Comparison of ENCODE assay signal across 9 cellular contexts in the genomic region with DNA sequence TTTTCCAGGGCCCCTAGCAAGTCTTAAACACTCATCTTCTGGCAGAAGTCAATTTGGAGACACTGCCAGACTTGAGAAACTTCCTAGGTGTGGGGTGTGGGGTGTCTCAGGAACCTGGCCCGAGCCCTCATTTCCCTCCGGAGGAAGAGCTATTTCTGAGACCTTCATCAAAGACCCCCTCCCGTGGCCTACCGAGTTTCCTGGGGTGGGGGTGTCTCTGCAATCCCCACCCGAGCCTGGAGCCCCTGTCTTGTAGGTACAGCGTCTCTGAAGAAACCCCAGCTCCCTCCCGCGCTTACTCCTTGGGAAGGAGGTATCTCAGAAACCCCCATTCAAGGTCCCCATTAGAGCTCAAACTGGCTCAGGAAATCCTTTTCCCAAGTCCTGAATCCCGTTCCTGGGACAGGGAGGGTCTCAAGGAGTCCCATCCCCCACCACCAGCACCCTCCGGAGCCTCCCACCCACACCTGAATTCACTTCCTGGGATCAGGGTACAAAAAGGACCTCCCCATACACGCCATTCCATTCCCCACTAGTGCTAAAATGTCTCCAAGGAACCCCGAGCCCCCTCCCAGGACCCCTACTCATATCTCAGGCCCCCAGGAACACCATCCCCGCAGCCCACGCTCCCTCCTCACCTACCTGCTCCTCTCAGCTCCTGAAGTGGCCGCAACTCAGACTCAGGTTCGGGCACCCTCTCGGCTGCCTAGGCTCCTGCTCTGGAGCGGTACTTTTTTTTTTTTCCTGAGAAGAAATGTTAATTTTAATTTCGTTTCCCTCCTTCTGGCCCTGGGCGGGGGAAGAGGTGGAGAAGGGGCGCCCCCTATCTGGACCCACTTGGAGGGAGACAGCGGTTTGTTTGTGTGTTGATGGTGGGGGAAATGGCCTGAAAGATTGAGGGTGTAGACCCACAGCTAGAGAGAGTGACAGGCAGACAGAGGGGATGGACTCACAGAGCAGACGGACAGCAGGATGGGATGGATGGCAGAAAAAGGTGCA. TPM values are rescaled to one million over a fixed set of nuclear protein-coding genes. Genes with fewer than 3 reads are reported as not detected.
A peak's percentile ranks its signal among the peaks of the same experiment; 100 is the strongest.
DNase-seq lines count a peak whose midpoint lies in the region; ATAC-seq, FAIRE-seq and TF ChIP-seq lines count a peak whose summit lies in the region.
"Had no signal": no experiment of that assay in that cellular context is flagged by ENCODE, and none has a peak within 500 bp of the region (broad histone marks: within the 10 kb centered on the region; RNA-seq: fewer than 3 reads in every experiment).

No MANE protein-coding gene starts in this region.

- peak overlapping the region; percentile 78 for H3K4me3 ChIP-seq in K562
- H3K4me3 ChIP-seq in naive thymus-derived CD4-positive, alpha-beta T cell (ENCODE audit: low read length): peak overlapping the region; percentile 64
- H3K4me3 ChIP-seq in testis: no peak overlapping the region

- no peaks in the 10 kb centered on the region for H3K27me3 Mint-ChIP-seq in naive thymus-derived CD4-positive, alpha-beta T cell

- peak overlapping the region; percentile 89 to 97 (median 92) for H3K4me3 Mint-ChIP-seq in naive thymus-derived CD4-positive, alpha-beta T cell

- BruUV-seq in K562 (replicated peaks; lab: Mats Ljungman, UMichigan): TSS peak; percentile 44

- TF ChIP-seq RAD21 in K562 (CRISPR knock-in tag; conservative IDR thresholded peaks at IDR 0.05 in 1 of 2, IDR thresholded peaks at IDR 0.05 in 1 of 2): peak; percentile 11 to 54; a peak in 3 of 4 replicates

- H2AFZ ChIP-seq in K562 (ENCODE audit: low read depth, low read length): peak overlapping the region; percentile 86

- peak; percentile 48 to 68 (median 68) for TF ChIP-seq CTCF in K562 (IDR thresholded peaks at IDR 0.05 in 2 of 3, conservative IDR thresholded peaks at IDR 0.05 in 1 of 3; ENCODE audit: insufficient read depth in 2 of 3, low read depth in 1 of 3, low read length in 3 of 3)
- TF ChIP-seq CTCF in testis (IDR thresholded peaks at IDR 0.05): no peak

- DNase-seq in OCI-M1 (lab: John Stamatoyannopoulos, UW) (peak; percentile 78), K562 (ENCODE audit: extremely low read depth in 1 of 4, low spot score in 3 of 4) (peak; percentile 40 to 78 (median 58)), testis (no peak), AML-193 (lab: John Stamatoyannopoulos, UW) (no peak)
- DNase-seq in naive thymus-derived CD4-positive, alpha-beta T cell: peak in 7 of 9 donors; percentile 16 to 38 (median 24)

- H3K4me2 ChIP-seq in K562 (ENCODE audit: insufficient read depth, low read length): peak overlapping the region; percentile 94

- H3K9me3 ChIP-seq in K562 (replicated peaks; ENCODE audit: control insufficient read depth, insufficient read depth, low read depth, low read length) (no peaks in the 10 kb centered on the region), testis (no peaks in the 10 kb centered on the region)
- H3K9me3 ChIP-seq in naive thymus-derived CD4-positive, alpha-beta T cell (ENCODE audit: control insufficient read depth in 2 of 3, low read length in 3 of 3): no peaks in the 10 kb centered on the region

- intact Hi-C loops in K562 (cut with micrococcal nuclease) (loop anchor here (5.0 kb wide), 1 partner anchor 212 kb away; a partner anchor contains a TSS), testis (cut with DNase I; ENCODE audit: low total_unique reads) (no loop called here)
- intact Hi-C loops in naive thymus-derived CD4-positive, alpha-beta T cell (cut with micrococcal nuclease): loop anchor here in 1 of 2 donors (1.0 to 5.0 kb wide), 2 partner anchors 38 to 386 kb away; a partner anchor contains a TSS

- no peaks in the 10 kb centered on the region for H3K9me3 Mint-ChIP-seq in naive thymus-derived CD4-positive, alpha-beta T cell

- CTCF ChIA-PET in K562 (lab: Yijun Ruan, JAX; ENCODE audit: low intra/inter-chr PET ratio): no interaction called here
- CTCF ChIA-PET in naive thymus-derived CD4-positive, alpha-beta T cell (lab: Charles Lee): interaction anchor here (0.7 kb wide), 3 partner anchors 25 to 343 kb away, joined by 3 to 4 read pairs (median 4); a partner anchor contains a TSS

- H3K36me3 ChIP-seq in K562 (ENCODE audit: control insufficient read depth, insufficient read depth, low read length) (peaks cover 29% of the 10 kb centered on the region), testis (ENCODE audit: low read depth, missing control alignments) (no peaks in the 10 kb centered on the region)
- no peaks in the 10 kb centered on the region for H3K36me3 ChIP-seq in naive thymus-derived CD4-positive, alpha-beta T cell (ENCODE audit: control insufficient read depth in 2 of 3, insufficient read depth in 3 of 3, low read length in 3 of 3)

- H3K27me3 ChIP-seq in K562 (ENCODE audit: control insufficient read depth in 2 of 2, insufficient read depth in 2 of 2, low read length in 2 of 2) (no peaks in the 10 kb centered on the region), testis (no peaks in the 10 kb centered on the region)
- no peaks in the 10 kb centered on the region for H3K27me3 ChIP-seq in naive thymus-derived CD4-positive, alpha-beta T cell (ENCODE audit: control insufficient read depth in 2 of 2, insufficient read depth in 2 of 2, low read length in 2 of 2)

- H3K4me1 ChIP-seq in K562 (replicated peaks in 1 of 2; ENCODE audit: control insufficient read depth in 2 of 2, insufficient read depth in 2 of 2, low read length in 2 of 2) (peaks cover 31 to 54% of the 10 kb centered on the region in 2 experiments; a peak in 4 of 5 replicates), testis (peaks cover 7% of the 10 kb centered on the region)
- peaks cover 0 to 5% of the 10 kb centered on the region in 2 donors for H3K4me1 ChIP-seq in naive thymus-derived CD4-positive, alpha-beta T cell (ENCODE audit: control insufficient read depth in 2 of 2, insufficient read depth in 2 of 2, low read length in 2 of 2)

- no peaks in the 10 kb centered on the region for H3K9me1 ChIP-seq in K562 (ENCODE audit: control insufficient read depth, insufficient read depth, low read length)

- H4K20me1 ChIP-seq in K562 (replicated peaks; ENCODE audit: control insufficient read depth, insufficient read depth, low read length): no peaks in the 10 kb centered on the region

- in situ Hi-C loops in K562 (cut with MboI): no loop called here

- H3K4me1 Mint-ChIP-seq in naive thymus-derived CD4-positive, alpha-beta T cell: peaks cover 12 to 39% (median 23%) of the 10 kb centered on the region in 7 donors

- peak overlapping the region; percentile 94 to 96 for H3K9ac ChIP-seq in K562 (ENCODE audit: insufficient read depth in 1 of 2, low read depth in 2 of 2, low read length in 2 of 2)

- peak; percentile 92 for FAIRE-seq in K562 (lab: Jason Lieb, UNC)
- FAIRE-seq: TTC549 had no signal

- WGBS in K562 (ENCODE audit: insufficient coverage, low coverage, missing lambda C conversion rate): under 1% methylated on average over 12 of the region's 23 CpGs
- 70 to 82% methylated on average over 6 to 22 of the region's 23 CpGs for WGBS in testis, 2 donors

- POLR2A ChIA-PET in K562 (lab: Yijun Ruan, JAX): interaction anchor here (0.7 to 1.9 kb wide), 2 partner anchors 11 to 12 kb away, joined by 3 to 8 read pairs; no protein-coding TSS in a partner anchor
- POLR2A ChIA-PET in naive thymus-derived CD4-positive, alpha-beta T cell (lab: Charles Lee): interaction anchor here (0.6 to 2.1 kb wide), 4 partner anchors 14 to 106 kb away, joined by 3 to 7 read pairs (median 3); a partner anchor contains a TSS

- peaks cover 0 to 25% (median 6%) of the 10 kb centered on the region in 5 donors for H3K36me3 Mint-ChIP-seq in naive thymus-derived CD4-positive, alpha-beta T cell

- H3K79me2 ChIP-seq in K562 (ENCODE audit: control insufficient read depth, insufficient read depth, low read length): peaks cover 54% of the 10 kb centered on the region

- peak; percentile 46; the same call in 1 of the 2 replicates for TF ChIP-seq POLR2A in K562 (conservative IDR thresholded peaks at IDR 0.05)
- no peak for TF ChIP-seq POLR2A in testis (IDR thresholded peaks at IDR 0.05)

- peak overlapping the region; percentile 73 to 96 (median 82) for H3K27ac Mint-ChIP-seq in naive thymus-derived CD4-positive, alpha-beta T cell

- peak; percentile 14 for ATAC-seq in GM19351 (IDR thresholded peaks at IDR 0.05; ENCODE audit: unreplicated experiment)
- ATAC-seq in K562: peak; percentile 59
- peak; percentile 64 for ATAC-seq in naive thymus-derived CD4-positive, alpha-beta T cell
- no peak for ATAC-seq in GM19452 (IDR thresholded peaks at IDR 0.05; ENCODE audit: unreplicated experiment)
- no peak for ATAC-seq in HG03025 (IDR thresholded peaks at IDR 0.05; ENCODE audit: low FRiP score, unreplicated experiment)

- H3K27ac ChIP-seq in K562 (ENCODE audit: extremely low read depth, low read depth, low read length) (peak overlapping the region; percentile 91), testis (no peak overlapping the region)
- H3K27ac ChIP-seq in naive thymus-derived CD4-positive, alpha-beta T cell (ENCODE audit: low read depth, low read length): peak overlapping the region; percentile 73

- no peak for TF ChIP-seq EP300 in K562 (IDR thresholded peaks at IDR 0.05; ENCODE audit: low read length)

RNA-seq across cellular contexts. Expression of a gene that starts 1.1 kb away (rescaled TPM):
- 149 and 408 TPM in 2 replicates for total RNA-seq in K562 (2011; cell fraction: chromatin; rRNA removed; ENCODE audit: low replicate concordance)
- 510 and 535 TPM in 2 replicates for total RNA-seq in K562 (2011; cell fraction: nucleolus; rRNA removed)
- total RNA-seq in K562 (2011; cell fraction: nucleoplasm; rRNA removed): 308 and 339 TPM in 2 replicates
- total RNA-seq in K562 (2014; rRNA removed): 142 and 201 TPM in 2 replicates
- total RNA-seq in K562 (2014; rRNA removed; fragmentation: Illumina TruSeq; extraction: Trizol): 72.6 and 88.6 TPM in 2 replicates
- 128 and 129 TPM in 2 replicates for total RNA-seq in K562 (2015; rRNA removed; fragmentation: Illumina TruSeq; extraction: Trizol)
- total RNA-seq in K562 (2021): 213 and 228 TPM in 2 replicates
- 163 and 193 TPM in 2 replicates for polyA plus RNA-seq in K562 (2011; rRNA removed)
- 284 and 627 TPM in 2 replicates for polyA plus RNA-seq in K562 (2011; cell fraction: cytosol; rRNA removed)
- 364 and 581 TPM in 2 replicates for polyA plus RNA-seq in K562 (2011; cell fraction: nucleus; rRNA removed)
- polyA plus RNA-seq in K562 (2012): 62.8 and 197 TPM in 2 replicates
- polyA plus RNA-seq in K562 (2014; fragmentation: Illumina TruSeq; extraction: Trizol): 204 and 238 TPM in 2 replicates
- polyA plus RNA-seq in K562 (2014; fragmentation: Nextera tagmentation; extraction: Ambion mirVana): 10 to 100 TPM in 1 of 2 experiments, 1 to 10 TPM in 1; 9.3 to 31.2 TPM
- polyA plus RNA-seq in K562 (2014; rRNA removed): 199 and 251 TPM in 2 replicates
- polyA minus RNA-seq in K562 (2011; rRNA and poly(A)+ RNA removed): 113 and 240 TPM in 2 replicates
- polyA minus RNA-seq in K562 (2011; cell fraction: cytosol; rRNA and poly(A)+ RNA removed): 150 and 177 TPM in 2 replicates
- polyA minus RNA-seq in K562 (2011; cell fraction: nucleus; rRNA and poly(A)+ RNA removed): 42.9 and 49.0 TPM in 2 replicates
- 10 to 100 TPM; 10.2 to 75.5 (median 17.3) TPM for total RNA-seq in naive thymus-derived CD4-positive, alpha-beta T cell
- 1 to 10 TPM; 9.4 to 9.7 TPM for polyA plus RNA-seq in naive thymus-derived CD4-positive, alpha-beta T cell
- total RNA-seq in testis: 1 to 10 TPM; 2.5 to 4.2 TPM
- polyA plus RNA-seq in testis (ENCODE audit: insufficient read depth, low read depth, low replicate concordance): 3.5 TPM

RNA-seq across cellular contexts. Expression of a gene that starts 7.0 kb away (rescaled TPM):
- 42.8 and 61.0 TPM in 2 replicates for total RNA-seq in K562 (2011; cell fraction: chromatin; rRNA removed; ENCODE audit: low replicate concordance)
- total RNA-seq in K562 (2011; cell fraction: nucleolus; rRNA removed): 58.9 and 60.7 TPM in 2 replicates
- total RNA-seq in K562 (2011; cell fraction: nucleoplasm; rRNA removed): 41.1 and 41.9 TPM in 2 replicates
- 87.2 and 121 TPM in 2 replicates for total RNA-seq in K562 (2014; rRNA removed)
- 54.7 and 60.1 TPM in 2 replicates for total RNA-seq in K562 (2014; rRNA removed; fragmentation: Illumina TruSeq; extraction: Trizol)
- total RNA-seq in K562 (2015; rRNA removed; fragmentation: Illumina TruSeq; extraction: Trizol): 72.9 and 75.2 TPM in 2 replicates
- 85.0 and 87.3 TPM in 2 replicates for total RNA-seq in K562 (2021)
- 51.4 and 53.1 TPM in 2 replicates for polyA plus RNA-seq in K562 (2011; rRNA removed)
- 61.7 and 125 TPM in 2 replicates for polyA plus RNA-seq in K562 (2011; cell fraction: cytosol; rRNA removed)
- polyA plus RNA-seq in K562 (2011; cell fraction: nucleus; rRNA removed): 119 and 153 TPM in 2 replicates
- polyA plus RNA-seq in K562 (2012): 64.0 and 71.6 TPM in 2 replicates
- polyA plus RNA-seq in K562 (2014; fragmentation: Illumina TruSeq; extraction: Trizol): 95.6 and 109 TPM in 2 replicates
- polyA plus RNA-seq in K562 (2014; fragmentation: Nextera tagmentation; extraction: Ambion mirVana): 10 to 100 TPM; 12.2 to 17.4 TPM
- polyA plus RNA-seq in K562 (2014; rRNA removed): 71.6 and 86.8 TPM in 2 replicates
- polyA minus RNA-seq in K562 (2011; rRNA and poly(A)+ RNA removed): 18.1 and 25.3 TPM in 2 replicates
- 28.1 and 30.3 TPM in 2 replicates for polyA minus RNA-seq in K562 (2011; cell fraction: cytosol; rRNA and poly(A)+ RNA removed)
- 33.3 and 33.4 TPM in 2 replicates for polyA minus RNA-seq in K562 (2011; cell fraction: nucleus; rRNA and poly(A)+ RNA removed)
- total RNA-seq in naive thymus-derived CD4-positive, alpha-beta T cell: 10 to 100 TPM; 48.6 to 62.5 (median 59.5) TPM
- polyA plus RNA-seq in naive thymus-derived CD4-positive, alpha-beta T cell: 10 to 100 TPM; 56.4 to 74.0 TPM
- 10 to 100 TPM; 46.4 to 50.9 TPM for total RNA-seq in testis
- 38.0 TPM for polyA plus RNA-seq in testis (ENCODE audit: insufficient read depth, low read depth, low replicate concordance)

RNA-seq across cellular contexts. Expression of a gene that starts 39.8 kb away (rescaled TPM):
- 9.4 and 19.6 TPM in 2 replicates for total RNA-seq in K562 (2011; cell fraction: chromatin; rRNA removed; ENCODE audit: low replicate concordance)
- total RNA-seq in K562 (2011; cell fraction: nucleolus; rRNA removed): 9.3 and 10.8 TPM in 2 replicates
- total RNA-seq in K562 (2011; cell fraction: nucleoplasm; rRNA removed): 15.0 and 18.6 TPM in 2 replicates
- total RNA-seq in K562 (2014; rRNA removed): 2.8 and 4.0 TPM in 2 replicates
- 1.9 and 2.0 TPM in 2 replicates for total RNA-seq in K562 (2014; rRNA removed; fragmentation: Illumina TruSeq; extraction: Trizol)
- total RNA-seq in K562 (2015; rRNA removed; fragmentation: Illumina TruSeq; extraction: Trizol): 2.4 and 3.2 TPM in 2 replicates
- total RNA-seq in K562 (2021): 4.4 and 4.7 TPM in 2 replicates
- 3.7 and 6.9 TPM in 2 replicates for polyA plus RNA-seq in K562 (2011; rRNA removed)
- polyA plus RNA-seq in K562 (2011; cell fraction: cytosol; rRNA removed): 7.0 and 12.1 TPM in 2 replicates
- polyA plus RNA-seq in K562 (2011; cell fraction: nucleus; rRNA removed): 18.5 and 23.1 TPM in 2 replicates
- polyA plus RNA-seq in K562 (2012): 5.0 and 7.8 TPM in 2 replicates
- 4.5 and 4.8 TPM in 2 replicates for polyA plus RNA-seq in K562 (2014; fragmentation: Illumina TruSeq; extraction: Trizol)
- under 1 TPM; 0.34 to 0.62 TPM for polyA plus RNA-seq in K562 (2014; fragmentation: Nextera tagmentation; extraction: Ambion mirVana)
- polyA plus RNA-seq in K562 (2014; rRNA removed): 5.1 TPM in 2 replicates
- 2.0 and 2.5 TPM in 2 replicates for polyA minus RNA-seq in K562 (2011; rRNA and poly(A)+ RNA removed)
- polyA minus RNA-seq in K562 (2011; cell fraction: cytosol; rRNA and poly(A)+ RNA removed): 4.1 and 8.1 TPM in 2 replicates
- polyA minus RNA-seq in K562 (2011; cell fraction: nucleus; rRNA and poly(A)+ RNA removed): 4.7 and 5.3 TPM in 2 replicates
- total RNA-seq in naive thymus-derived CD4-positive, alpha-beta T cell: 10 to 100 TPM; 13.1 to 19.0 (median 16.8) TPM
- 10 to 100 TPM; 10.0 to 11.5 TPM for polyA plus RNA-seq in naive thymus-derived CD4-positive, alpha-beta T cell
- 100 to 1,000 TPM in 1 of 2 donors, 10 to 100 TPM in 1; 58.7 to 110 TPM for total RNA-seq in testis
- 25.0 TPM for polyA plus RNA-seq in testis (ENCODE audit: insufficient read depth, low read depth, low replicate concordance)

RNA-seq across cellular contexts. Expression of a gene that starts 52.6 kb away (rescaled TPM):
- total RNA-seq in K562 (2011; cell fraction: chromatin; rRNA removed; ENCODE audit: low replicate concordance): 184 and 489 TPM in 2 replicates
- total RNA-seq in K562 (2011; cell fraction: nucleolus; rRNA removed): 634 and 715 TPM in 2 replicates
- 475 and 527 TPM in 2 replicates for total RNA-seq in K562 (2011; cell fraction: nucleoplasm; rRNA removed)
- 244 and 267 TPM in 2 replicates for total RNA-seq in K562 (2014; rRNA removed)
- total RNA-seq in K562 (2014; rRNA removed; fragmentation: Illumina TruSeq; extraction: Trizol): 242 and 313 TPM in 2 replicates
- 219 and 244 TPM in 2 replicates for total RNA-seq in K562 (2015; rRNA removed; fragmentation: Illumina TruSeq; extraction: Trizol)
- total RNA-seq in K562 (2021): 264 and 278 TPM in 2 replicates
- 228 and 411 TPM in 2 replicates for polyA plus RNA-seq in K562 (2011; rRNA removed)
- polyA plus RNA-seq in K562 (2011; cell fraction: cytosol; rRNA removed): 623 and 681 TPM in 2 replicates
- polyA plus RNA-seq in K562 (2011; cell fraction: nucleus; rRNA removed): 365 and 432 TPM in 2 replicates
- polyA plus RNA-seq in K562 (2012): 242 and 270 TPM in 2 replicates
- 274 and 307 TPM in 2 replicates for polyA plus RNA-seq in K562 (2014; fragmentation: Illumina TruSeq; extraction: Trizol)
- 100 to 1,000 TPM; 569 to 987 TPM for polyA plus RNA-seq in K562 (2014; fragmentation: Nextera tagmentation; extraction: Ambion mirVana)
- polyA plus RNA-seq in K562 (2014; rRNA removed): 238 and 281 TPM in 2 replicates
- 291 and 319 TPM in 2 replicates for polyA minus RNA-seq in K562 (2011; rRNA and poly(A)+ RNA removed)
- polyA minus RNA-seq in K562 (2011; cell fraction: cytosol; rRNA and poly(A)+ RNA removed): 198 and 240 TPM in 2 replicates
- polyA minus RNA-seq in K562 (2011; cell fraction: nucleus; rRNA and poly(A)+ RNA removed): 35.1 and 73.1 TPM in 2 replicates
- total RNA-seq in naive thymus-derived CD4-positive, alpha-beta T cell: 100 to 1,000 TPM in 1 of 5 experiments, 10 to 100 TPM in 4; 33.3 to 188 (median 35.3) TPM
- polyA plus RNA-seq in naive thymus-derived CD4-positive, alpha-beta T cell: 10 to 100 TPM; 72.4 to 80.6 TPM
- 10 to 100 TPM; 30.4 to 61.0 TPM for total RNA-seq in testis
- polyA plus RNA-seq in testis (ENCODE audit: insufficient read depth, low read depth, low replicate concordance): 48.8 TPM

RNA-seq across cellular contexts. Expression of a gene that starts 57.2 kb away (rescaled TPM):
- not detected in 2 replicates for total RNA-seq in K562 (2011; cell fraction: chromatin; rRNA removed; ENCODE audit: low replicate concordance)
- total RNA-seq in K562 (2011; cell fraction: nucleolus; rRNA removed): not detected in 2 replicates
- total RNA-seq in K562 (2011; cell fraction: nucleoplasm; rRNA removed): 0.44 TPM in 1 of 2 replicates, not detected in the other
- not detected in 2 replicates for total RNA-seq in K562 (2014; rRNA removed)
- 4.9 and 8.3 TPM in 2 replicates for total RNA-seq in K562 (2014; rRNA removed; fragmentation: Illumina TruSeq; extraction: Trizol)
- 4.2 and 6.0 TPM in 2 replicates for total RNA-seq in K562 (2015; rRNA removed; fragmentation: Illumina TruSeq; extraction: Trizol)
- 3.0 TPM in 2 replicates for total RNA-seq in K562 (2021)
- 0.29 and 0.72 TPM in 2 replicates for polyA plus RNA-seq in K562 (2011; rRNA removed)
- polyA plus RNA-seq in K562 (2011; cell fraction: cytosol; rRNA removed): 0.30 and 1.0 TPM in 2 replicates
- 0.35 TPM in 1 of 2 replicates, not detected in the other for polyA plus RNA-seq in K562 (2011; cell fraction: nucleus; rRNA removed)
- polyA plus RNA-seq in K562 (2012): 6.7 and 27.6 TPM in 2 replicates
- polyA plus RNA-seq in K562 (2014; fragmentation: Illumina TruSeq; extraction: Trizol): 10.0 TPM in 1 of 2 replicates, not detected in the other
- polyA plus RNA-seq in K562 (2014; fragmentation: Nextera tagmentation; extraction: Ambion mirVana): 1 to 10 TPM; 7.0 to 8.8 TPM
- 4.2 TPM in 1 of 2 replicates, not detected in the other for polyA plus RNA-seq in K562 (2014; rRNA removed)
- polyA minus RNA-seq in K562 (2011; rRNA and poly(A)+ RNA removed): 0.66 TPM in 1 of 2 replicates, not detected in the other
- not detected in 2 replicates for polyA minus RNA-seq in K562 (2011; cell fraction: cytosol; rRNA and poly(A)+ RNA removed)
- polyA minus RNA-seq in K562 (2011; cell fraction: nucleus; rRNA and poly(A)+ RNA removed): not detected in 2 replicates
- total RNA-seq in naive thymus-derived CD4-positive, alpha-beta T cell: not detected
- polyA plus RNA-seq in naive thymus-derived CD4-positive, alpha-beta T cell: not detected
- 1 to 10 TPM in 1 of 2 donors, not detected in 1; 3.8 TPM for total RNA-seq in testis
- not detected for polyA plus RNA-seq in testis (ENCODE audit: insufficient read depth, low read depth, low replicate concordance)

Comparison
In these comparisons a context has a peak if more than half of its experiments do, and no peak if none do; other contexts are left out.
1. ATAC-seq: peak in GM19351 (single experiment), K562 (single experiment) and naive thymus-derived CD4-positive, alpha-beta T cell (single experiment); none in GM19452 (single experiment) and HG03025 (single experiment).
2. DNase-seq: peak in OCI-M1 (single experiment), K562 (4 of 4) and naive thymus-derived CD4-positive, alpha-beta T cell (7 of 9); none in testis (single experiment) and AML-193 (0 of 2).
3. H3K27ac ChIP-seq: peak in K562 (single experiment) and naive thymus-derived CD4-positive, alpha-beta T cell (single experiment); none in testis (0 of 2).
4. H3K4me3 ChIP-seq: peak in K562 (single experiment) and naive thymus-derived CD4-positive, alpha-beta T cell (single experiment); none in testis (0 of 2).
5. CTCF ChIP-seq: peak in K562 (3 of 3); none in testis (0 of 3).